In the genomic region with DNA sequence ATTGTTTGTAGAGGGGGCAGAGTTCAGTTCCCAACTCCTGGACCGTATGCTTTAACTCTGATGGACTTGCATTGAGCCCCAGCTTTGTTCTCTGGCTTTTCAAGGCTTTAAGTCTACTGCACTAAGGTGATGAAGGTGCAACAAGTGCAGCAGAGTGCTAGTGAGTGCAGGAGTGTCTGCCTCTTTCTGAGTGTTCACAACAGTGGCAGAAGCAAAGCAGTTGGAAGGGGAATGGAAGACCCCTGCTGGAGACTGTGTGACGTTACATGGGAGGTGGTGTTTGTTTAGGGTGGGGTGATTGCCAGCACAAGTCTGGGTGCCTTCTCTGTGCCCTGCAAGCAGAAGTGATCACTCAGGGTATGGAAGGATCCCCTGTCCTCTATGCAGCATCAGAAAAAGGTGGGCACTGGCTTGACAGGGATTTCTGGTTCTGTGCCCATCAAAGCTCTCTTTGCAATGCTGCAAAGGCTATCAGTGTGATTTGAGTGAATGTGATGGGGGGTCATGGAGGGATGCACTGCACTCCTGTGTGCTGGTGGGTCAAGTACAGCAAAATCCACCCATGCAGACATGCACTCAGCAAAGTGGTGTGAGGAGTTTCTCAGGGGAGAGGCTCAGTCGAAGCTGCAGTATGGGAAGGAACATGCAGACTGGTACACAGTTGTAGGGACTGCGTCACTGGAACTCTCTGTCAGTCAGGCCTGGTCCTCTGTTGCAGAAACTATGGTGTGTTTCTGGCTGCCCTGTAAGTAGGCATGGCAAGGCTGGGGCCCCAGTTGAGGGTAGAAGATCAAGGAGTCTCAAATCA, we compare ENCODE assay signal across 8 cellular contexts.
DNase-seq lines count a peak whose midpoint lies in the region; ATAC-seq and TF ChIP-seq lines count a peak whose summit lies in the region.

No MANE protein-coding gene starts in this region.

- H3K36me3 ChIP-seq in DOHH2 (ENCODE audit: control insufficient read depth, low read length) = no peaks in the 10 kb centered on the region

- no peaks in the 10 kb centered on the region for H3K27me3 ChIP-seq in DOHH2 (ENCODE audit: control insufficient read depth, low read length)

- DNase-seq in M059J (ENCODE audit: low read depth) (peak; percentile 0), iPS DF 19.7 (ENCODE audit: low read depth, low spot score) (peak; percentile 42), NCI-H226 (no peak), GOT3 (lab: John Stamatoyannopoulos, UW) (no peak), NCI-H510A treated with DMSO at 0.1 percent for 48 hours (lab: John Stamatoyannopoulos, UW) (no peak)

- no peaks in the 10 kb centered on the region for H3K4me1 ChIP-seq in DOHH2 (ENCODE audit: control insufficient read depth, low read length)

- ATAC-seq in GM21526 (IDR thresholded peaks at IDR 0.05; ENCODE audit: low FRiP score, unreplicated experiment) (peak; percentile 66), GM21723 (IDR thresholded peaks at IDR 0.05; ENCODE audit: unreplicated experiment) (no peak)

- no peaks in the 10 kb centered on the region for H3K79me2 ChIP-seq in DOHH2 (ENCODE audit: control insufficient read depth, low read length)

- no peak overlapping the region for H3K4me2 ChIP-seq in DOHH2 (ENCODE audit: low read length)

- no peaks in the 10 kb centered on the region for H4K20me1 ChIP-seq in DOHH2 (ENCODE audit: control insufficient read depth, insufficient read depth, low read depth, low read length)

- H3K4me3 ChIP-seq in DOHH2 (ENCODE audit: low read length) = no peak overlapping the region

- no peaks in the 10 kb centered on the region for H3F3A ChIP-seq in DOHH2 (ENCODE audit: control insufficient read depth, insufficient read depth)

- peak; percentile 39 for TF ChIP-seq CTCF in DOHH2 (IDR thresholded peaks at IDR 0.05; ENCODE audit: low read depth, low read length, poor library complexity, severe bottlenecking)

- no peaks in the 10 kb centered on the region for H3K9me3 ChIP-seq in DOHH2 (ENCODE audit: control insufficient read depth, insufficient read depth, low read length)

- H3K9me2 ChIP-seq in DOHH2 (replicated peaks; ENCODE audit: control insufficient read depth, low read length) = no peaks in the 10 kb centered on the region

- H3K27ac ChIP-seq in DOHH2 (ENCODE audit: low read depth, low read length) = no peak overlapping the region

Comparison
In these comparisons a context has a peak if more than half of its experiments do, and no peak if none do; other contexts are left out.
1. DNase-seq: peak in M059J (single experiment) and iPS DF 19.7 (single experiment); none in NCI-H226 (single experiment), GOT3 (single experiment) and NCI-H510A treated with DMSO at 0.1 percent for 48 hours (single experiment).